ENCODE assay signal across 9 cellular contexts in genomic region chr7:158816995-158817394, GRCh38. TPM values are rescaled to one million over a fixed set of nuclear protein-coding genes. Genes with fewer than 3 reads are reported as not detected.
DNase-seq lines count a peak whose midpoint lies in the region; ATAC-seq and TF ChIP-seq lines count a peak whose summit lies in the region.
"Had no signal": no experiment of that assay in that cellular context is flagged by ENCODE, and none has a peak within 500 bp of the region (broad histone marks: within the 10 kb centered on the region; RNA-seq: fewer than 3 reads in every experiment).

No MANE protein-coding gene starts in this region.

- no peaks in the 10 kb centered on the region for H3K27me3 Mint-ChIP-seq in CD4-positive, CD25-positive, alpha-beta regulatory T cell
- H3K27me3 Mint-ChIP-seq in endodermal cell (ENCODE audit: insufficient read depth), result no peaks in the 10 kb centered on the region

- H3K79me2 ChIP-seq in osteoblast (ENCODE audit: insufficient read depth, low read length), result peaks cover 79% of the 10 kb centered on the region

- H3K36me3 Mint-ChIP-seq in CD4-positive, CD25-positive, alpha-beta regulatory T cell, result peaks cover 20% of the 10 kb centered on the region
- no peaks in the 10 kb centered on the region for H3K36me3 Mint-ChIP-seq in endodermal cell (ENCODE audit: low read depth)

- peak overlapping the region; percentile 92 for H3K27ac ChIP-seq in CD4-positive, CD25-positive, alpha-beta regulatory T cell (ENCODE audit: insufficient read depth, low read length, poor library complexity, severe bottlenecking)
- no peak overlapping the region for H3K27ac ChIP-seq in endodermal cell (ENCODE audit: low read depth, low read length)
- H3K27ac ChIP-seq in osteoblast (ENCODE audit: low read depth, low read length), result peak overlapping the region; percentile 97

- H4K20me1 ChIP-seq in osteoblast (ENCODE audit: insufficient read depth, low read length), result no peaks in the 10 kb centered on the region

- H3K4me1 Mint-ChIP-seq in CD4-positive, CD25-positive, alpha-beta regulatory T cell, result peaks cover 71 to 97% (median 85%) of the 10 kb centered on the region in 4 donors
- peaks cover 56% of the 10 kb centered on the region for H3K4me1 Mint-ChIP-seq in endodermal cell

- peaks cover 97% of the 10 kb centered on the region for H3K4me1 ChIP-seq in CD4-positive, CD25-positive, alpha-beta regulatory T cell (ENCODE audit: control insufficient read depth, insufficient read depth, low read length, poor library complexity, severe bottlenecking)
- peaks cover 5% of the 10 kb centered on the region for H3K4me1 ChIP-seq in endodermal cell (ENCODE audit: control insufficient read depth, insufficient read depth, low read length)
- H3K4me1 ChIP-seq in osteoblast (ENCODE audit: insufficient read depth, low read length), result peaks cover 77% of the 10 kb centered on the region

- H3K36me3 ChIP-seq in CD4-positive, CD25-positive, alpha-beta regulatory T cell (ENCODE audit: control insufficient read depth, insufficient read depth, low read length), result peaks cover 3% of the 10 kb centered on the region
- H3K36me3 ChIP-seq in endodermal cell (ENCODE audit: control insufficient read depth, insufficient read depth, low read length) (no peaks in the 10 kb centered on the region), osteoblast (ENCODE audit: insufficient read depth, low read length) (no peaks in the 10 kb centered on the region)
- H3K36me3 ChIP-seq: SJSA1 had no signal

- DNase-seq in CD4-positive, CD25-positive, alpha-beta regulatory T cell, result peak in 1 of 3 donors; percentile 47
- DNase-seq in LoVo (ENCODE audit: low spot score) (peak; percentile 72), endodermal cell (peak; percentile 43), osteoblast (ENCODE audit: insufficient read length, low spot score, missing footprints) (no peak), DMS 273 treated with DMSO at 0.1 percent for 48 hours (lab: John Stamatoyannopoulos, UW) (no peak), GDM1 (lab: John Stamatoyannopoulos, UW) (no peak), superior temporal gyrus (ENCODE audit: extremely low spot score) (no peak)

- no peaks in the 10 kb centered on the region for H3K27me3 ChIP-seq in CD4-positive, CD25-positive, alpha-beta regulatory T cell (ENCODE audit: control insufficient read depth, insufficient read depth, low read length)
- H3K27me3 ChIP-seq in endodermal cell (ENCODE audit: control insufficient read depth, insufficient read depth, low read length, poor library complexity, severe bottlenecking), result no peaks in the 10 kb centered on the region
- H3K27me3 ChIP-seq in osteoblast (ENCODE audit: insufficient read depth, low read length), result no peaks in the 10 kb centered on the region
- H3K27me3 ChIP-seq: SJSA1 had no signal

- no peak for ATAC-seq in CD4-positive, CD25-positive, alpha-beta regulatory T cell (ENCODE audit: low read depth in 2 of 2)
- ATAC-seq in HG03442 (IDR thresholded peaks at IDR 0.05; ENCODE audit: unreplicated experiment), result no peak

- no peak overlapping the region for H2AFZ ChIP-seq in osteoblast (ENCODE audit: low read length)

- H3K4me3 ChIP-seq in CD4-positive, CD25-positive, alpha-beta regulatory T cell (ENCODE audit: low read depth, low read length), result peak overlapping the region; percentile 84
- H3K4me3 ChIP-seq in endodermal cell (ENCODE audit: low read length), result no peak overlapping the region
- no peak overlapping the region for H3K4me3 ChIP-seq in osteoblast (ENCODE audit: insufficient read depth, low read length)
- H3K4me3 ChIP-seq: SJSA1 had no signal

- H3K9me3 Mint-ChIP-seq in CD4-positive, CD25-positive, alpha-beta regulatory T cell, result no peaks in the 10 kb centered on the region
- H3K9me3 Mint-ChIP-seq in endodermal cell, result no peaks in the 10 kb centered on the region

- no peak overlapping the region for H3K9ac ChIP-seq in endodermal cell (ENCODE audit: extremely low read depth, low read length, poor library complexity, severe bottlenecking)

- TF ChIP-seq CTCF in endodermal cell (conservative IDR thresholded peaks at IDR 0.05), result no peak
- no peak for TF ChIP-seq CTCF in osteoblast (IDR thresholded peaks at IDR 0.05; ENCODE audit: extremely low read depth, low read depth, low read length)

- peak overlapping the region; percentile 87 for H3K4me2 ChIP-seq in osteoblast (ENCODE audit: insufficient read depth, low read length)

- whole genome bisulfite sequencing in endodermal cell (ENCODE audit: insufficient coverage in 1 of 2, insufficient read length in 1 of 2), 2 experiments, result 67 to 78% methylated on average over 1 to 2 of the region's 2 CpGs

- peak overlapping the region; percentile 60 to 94 (median 76) for H3K4me3 Mint-ChIP-seq in CD4-positive, CD25-positive, alpha-beta regulatory T cell
- H3K4me3 Mint-ChIP-seq in endodermal cell, result no peak overlapping the region

- peak overlapping the region; percentile 85 to 99 (median 99) for H3K27ac Mint-ChIP-seq in CD4-positive, CD25-positive, alpha-beta regulatory T cell
- no peak overlapping the region for H3K27ac Mint-ChIP-seq in endodermal cell

- no peaks in the 10 kb centered on the region for H3K9me3 ChIP-seq in CD4-positive, CD25-positive, alpha-beta regulatory T cell (ENCODE audit: control insufficient read depth in 2 of 2, low read length in 2 of 2)
- no peaks in the 10 kb centered on the region for H3K9me3 ChIP-seq in endodermal cell (ENCODE audit: control insufficient read depth, low read length)
- H3K9me3 ChIP-seq in osteoblast (ENCODE audit: low read depth, low read length), result no peaks in the 10 kb centered on the region
- H3K9me3 ChIP-seq: SJSA1 had no signal

RNA-seq across cellular contexts. Expression of gene ESYT2, which starts 12.3 kb away (rescaled TPM):
- total RNA-seq in CD4-positive, CD25-positive, alpha-beta regulatory T cell, result 115 TPM
- polyA plus RNA-seq in CD4-positive, CD25-positive, alpha-beta regulatory T cell, result 10 to 100 TPM; 55.3 to 94.3 (median 64.7) TPM
- 10 to 100 TPM; 30.7 to 36.9 TPM for total RNA-seq in endodermal cell
- 25.1 TPM for polyA plus RNA-seq in endodermal cell (2013, experiment 1 of 2)
- polyA plus RNA-seq in endodermal cell (2013, experiment 2 of 2), result 23.1 TPM
- total RNA-seq in osteoblast, result 126 and 132 TPM in 2 replicates

RNA-seq across cellular contexts. Expression of gene DYNC2I1, which starts 39.4 kb away (rescaled TPM):
- total RNA-seq in CD4-positive, CD25-positive, alpha-beta regulatory T cell, result 9.6 TPM
- polyA plus RNA-seq in CD4-positive, CD25-positive, alpha-beta regulatory T cell, result 10 to 100 TPM in 3 of 4 donors, 1 to 10 TPM in 1; 8.3 to 13.5 (median 12.6) TPM
- 10 to 100 TPM; 18.5 to 24.2 TPM for total RNA-seq in endodermal cell
- 16.4 TPM for polyA plus RNA-seq in endodermal cell (2013, experiment 1 of 2)
- polyA plus RNA-seq in endodermal cell (2013, experiment 2 of 2), result 14.0 TPM
- 5.9 and 8.0 TPM in 2 replicates for total RNA-seq in osteoblast

Comparison
In these comparisons a context has a peak if more than half of its experiments do, and no peak if none do; other contexts are left out.
1. DNase-seq: peak in LoVo (single experiment) and endodermal cell (single experiment); none in osteoblast (single experiment), DMS 273 treated with DMSO at 0.1 percent for 48 hours (single experiment), GDM1 (single experiment) and superior temporal gyrus (single experiment).